Comparison of ENCODE assay signal across 23 cellular contexts in genomic region chr9:133579601-133580415, GRCh38. TPM values are rescaled to one million over a fixed set of nuclear protein-coding genes. Genes with fewer than 3 reads are reported as not detected.
DNase-seq lines count a peak whose midpoint lies in the region; ATAC-seq and TF ChIP-seq lines count a peak whose summit lies in the region.
"Had no signal": no experiment of that assay in that cellular context is flagged by ENCODE, and none has a peak within 500 bp of the region (broad histone marks: within the 10 kb centered on the region; RNA-seq: fewer than 3 reads in every experiment).

No MANE protein-coding gene starts in this region.

- peaks cover 6 to 66% (median 34%) of the 10 kb centered on the region in 9 donors for H3K4me1 ChIP-seq in heart right ventricle

- ATAC-seq in left cardiac atrium (no peak), heart right ventricle (no peak), GM18873 (IDR thresholded peaks at IDR 0.05; ENCODE audit: low FRiP score, unreplicated experiment) (no peak)
- ATAC-seq in activated T-cell treated with anti-CD3 and anti-CD28 coated beads, Interleukin-2, amount 50 U/mL, for 72 hours (replicated peaks in 1 of 2) = no peak
- ATAC-seq: PC-3 had no signal

- peaks cover 0 to 50% (median 20%) of the 10 kb centered on the region in 7 donors for H3K27me3 ChIP-seq in heart right ventricle
- H3K27me3 ChIP-seq: SJCRH30 had no signal

- H3K36me3 Mint-ChIP-seq in mesothelial cell of epicardium = no peaks in the 10 kb centered on the region
- no peaks in the 10 kb centered on the region for H3K36me3 Mint-ChIP-seq in activated T-cell treated with anti-CD3 and anti-CD28 coated beads, Interleukin-2, amount 50 U/mL, for 72 hours (ENCODE audit: insufficient read depth in 2 of 2)
- H3K36me3 Mint-ChIP-seq: CD8-positive, alpha-beta memory T cell; IgD-negative memory B cell had no signal

- H3K27ac ChIP-seq in heart right ventricle (no peak overlapping the region), temporal lobe (ENCODE audit: low read depth, low read length) (peak overlapping the region; percentile 45)
- H3K27ac ChIP-seq: GM23248, HL-60, SJCRH30 had no signal

- no peak overlapping the region for H3K4me3 ChIP-seq in heart right ventricle
- H3K4me3 ChIP-seq: GM23248, SJCRH30 had no signal

- DNase-seq in left cardiac atrium (peak; percentile 23), heart right ventricle (no peak), NAMALWA (ENCODE audit: low spot score) (peak; percentile 78), mesothelial cell of epicardium (ENCODE audit: low spot score in 2 of 2, unreplicated experiment in 2 of 2) (no peak), DMS153 (lab: John Stamatoyannopoulos, UW) (no peak)
- no peak for DNase-seq in activated T-cell treated with anti-CD3 and anti-CD28 coated beads, Interleukin-2, amount 50 U/mL, for 72 hours
- DNase-seq: C1 segment of cervical spinal cord; CD8-positive, alpha-beta memory T cell; GM23248; HCEC 1CT; Kasumi-1; MM.1S; NCI-H1105; NCI-H2081 treated with DMSO at 0.1 percent for 48 hours; NCI-H510A; NCI-H774; PC-3; RPMI8226; SJCRH30 had no signal

- no peaks in the 10 kb centered on the region for H3K9me3 ChIP-seq in heart right ventricle
- H3K9me3 ChIP-seq: SJCRH30 had no signal

- no peak overlapping the region for H3K4me3 Mint-ChIP-seq in mesothelial cell of epicardium
- no peak overlapping the region for H3K4me3 Mint-ChIP-seq in activated T-cell treated with anti-CD3 and anti-CD28 coated beads, Interleukin-2, amount 50 U/mL, for 72 hours
- H3K4me3 Mint-ChIP-seq: CD8-positive, alpha-beta memory T cell had no signal

- H3K36me3 ChIP-seq in heart right ventricle = no peaks in the 10 kb centered on the region
- H3K36me3 ChIP-seq: SJCRH30 had no signal

- WGBS in heart right ventricle, 2 donors = 78 to 82% methylated on average over 31 of the region's 31 CpGs

- H3K4me1 Mint-ChIP-seq in mesothelial cell of epicardium = peaks cover 44% of the 10 kb centered on the region
- H3K4me1 Mint-ChIP-seq in activated T-cell treated with anti-CD3 and anti-CD28 coated beads, Interleukin-2, amount 50 U/mL, for 72 hours (ENCODE audit: low read depth) = peaks cover 5% of the 10 kb centered on the region
- H3K4me1 Mint-ChIP-seq: CD8-positive, alpha-beta memory T cell had no signal

- H3K9me3 Mint-ChIP-seq in mesothelial cell of epicardium = no peaks in the 10 kb centered on the region
- no peaks in the 10 kb centered on the region for H3K9me3 Mint-ChIP-seq in activated T-cell treated with anti-CD3 and anti-CD28 coated beads, Interleukin-2, amount 50 U/mL, for 72 hours
- H3K9me3 Mint-ChIP-seq: CD8-positive, alpha-beta memory T cell had no signal

- H3K27me3 Mint-ChIP-seq in mesothelial cell of epicardium (ENCODE audit: low read depth) = no peaks in the 10 kb centered on the region
- peaks cover 53% of the 10 kb centered on the region for H3K27me3 Mint-ChIP-seq in activated T-cell treated with anti-CD3 and anti-CD28 coated beads, Interleukin-2, amount 50 U/mL, for 72 hours (ENCODE audit: low read depth)

- TF ChIP-seq CTCF in heart right ventricle (IDR thresholded peaks at IDR 0.05) (no peak), mesothelial cell of epicardium (IDR thresholded peaks at IDR 0.05; ENCODE audit: unreplicated experiment) (no peak)

- H3K27ac Mint-ChIP-seq in mesothelial cell of epicardium = peak overlapping the region; percentile 18
- H3K27ac Mint-ChIP-seq in activated T-cell treated with anti-CD3 and anti-CD28 coated beads, Interleukin-2, amount 50 U/mL, for 72 hours = no peak overlapping the region
- H3K27ac Mint-ChIP-seq: CD8-positive, alpha-beta memory T cell; IgD-negative memory B cell had no signal

- intact Hi-C loops in left cardiac atrium (cut with DNase I) (loop anchor here in 1 of 2 donors (5.0 kb wide), 1 partner anchor 43 kb away; no protein-coding TSS in a partner anchor), heart right ventricle (cut with DNase I) (loop anchor here in 3 of 10 donors (5.0 to 10.0 kb wide), 3 partner anchors 43 to 135 kb away; partner anchors contain the start of gene ADAMTSL2 (in 2 of the 3))

RNA-seq across cellular contexts. Expression of gene FAM163B, which starts 29.4 kb away (rescaled TPM):
- total RNA-seq in left cardiac atrium (under 1 TPM in 1 of 2 donors, not detected in 1; 0.37 TPM), heart right ventricle (not detected), mesothelial cell of epicardium (0.22 to 0.72 TPM (median 0.72 TPM) in 3 replicates), temporal lobe (18.9 TPM)
- polyA plus RNA-seq in heart right ventricle = under 1 TPM in 1 of 2 donors, not detected in 1; 0.19 TPM
- not detected for total RNA-seq in activated T-cell treated with anti-CD3 and anti-CD28 coated beads, Interleukin-2, amount 50 U/mL, for 72 hours
- total RNA-seq: CD8-positive, alpha-beta memory T cell; GM23248; PC-3 had no signal
- polyA plus RNA-seq: CD8-positive, alpha-beta memory T cell; GM23248; IgD-negative memory B cell had no signal

RNA-seq across cellular contexts. Expression of gene ADAMTSL2, which starts 45.3 kb away (rescaled TPM):
- total RNA-seq in left cardiac atrium (10 to 100 TPM; 13.9 to 16.7 TPM), heart right ventricle (1 to 10 TPM; 2.0 to 9.1 (median 4.3) TPM), mesothelial cell of epicardium (6.2 to 7.0 TPM (median 6.5 TPM) in 3 replicates), temporal lobe (2.7 TPM)
- 1 to 10 TPM; 4.9 to 7.5 TPM for polyA plus RNA-seq in heart right ventricle
- under 1 TPM; 0.07 to 0.17 TPM for total RNA-seq in activated T-cell treated with anti-CD3 and anti-CD28 coated beads, Interleukin-2, amount 50 U/mL, for 72 hours
- total RNA-seq: CD8-positive, alpha-beta memory T cell; PC-3 had no signal
- polyA plus RNA-seq: CD8-positive, alpha-beta memory T cell; GM23248; IgD-negative memory B cell had no signal

RNA-seq across cellular contexts. Expression of gene MYMK, which starts 55.0 kb away (rescaled TPM):
- total RNA-seq in left cardiac atrium = not detected
- total RNA-seq in heart right ventricle = not detected
- not detected for polyA plus RNA-seq in heart right ventricle
- total RNA-seq in mesothelial cell of epicardium = not detected in 3 replicates
- not detected for total RNA-seq in temporal lobe
- not detected for total RNA-seq in activated T-cell treated with anti-CD3 and anti-CD28 coated beads, Interleukin-2, amount 50 U/mL, for 72 hours
- total RNA-seq: CD8-positive, alpha-beta memory T cell; GM23248; PC-3 had no signal
- polyA plus RNA-seq: CD8-positive, alpha-beta memory T cell; GM23248; IgD-negative memory B cell had no signal

RNA-seq across cellular contexts. Expression of gene DBH, which starts 56.4 kb away (rescaled TPM):
- total RNA-seq in left cardiac atrium = not detected
- under 1 TPM in 1 of 10 donors, not detected in 9; 0.09 TPM for total RNA-seq in heart right ventricle
- under 1 TPM in 1 of 2 donors, not detected in 1; 0.01 TPM for polyA plus RNA-seq in heart right ventricle
- not detected in 3 replicates for total RNA-seq in mesothelial cell of epicardium
- not detected for total RNA-seq in temporal lobe
- not detected for total RNA-seq in activated T-cell treated with anti-CD3 and anti-CD28 coated beads, Interleukin-2, amount 50 U/mL, for 72 hours
- total RNA-seq: CD8-positive, alpha-beta memory T cell; GM23248; PC-3 had no signal
- polyA plus RNA-seq: CD8-positive, alpha-beta memory T cell; GM23248; IgD-negative memory B cell had no signal

Comparison
In these comparisons a context has a peak if more than half of its experiments do, and no peak if none do; other contexts are left out.
1. DNase-seq: peak in left cardiac atrium (single experiment) and NAMALWA (single experiment); none in heart right ventricle (0 of 2), mesothelial cell of epicardium (0 of 2), activated T-cell treated with anti-CD3 and anti-CD28 coated beads, Interleukin-2, amount 50 U/mL, for 72 hours (0 of 2) and DMS153 (single experiment).
2. RNA of gene FAM163B, which starts 29.4 kb away (total RNA-seq): 18.9 TPM in temporal lobe (single experiment); 0.22 to 0.72 TPM in mesothelial cell of epicardium, 0.37 TPM in left cardiac atrium, not detected in heart right ventricle and not detected in activated T-cell treated with anti-CD3 and anti-CD28 coated beads, Interleukin-2, amount 50 U/mL, for 72 hours; every median in the first group is over 10 times any median in the second.